ENCODE assay signal across 20 cellular contexts in the genomic region with DNA sequence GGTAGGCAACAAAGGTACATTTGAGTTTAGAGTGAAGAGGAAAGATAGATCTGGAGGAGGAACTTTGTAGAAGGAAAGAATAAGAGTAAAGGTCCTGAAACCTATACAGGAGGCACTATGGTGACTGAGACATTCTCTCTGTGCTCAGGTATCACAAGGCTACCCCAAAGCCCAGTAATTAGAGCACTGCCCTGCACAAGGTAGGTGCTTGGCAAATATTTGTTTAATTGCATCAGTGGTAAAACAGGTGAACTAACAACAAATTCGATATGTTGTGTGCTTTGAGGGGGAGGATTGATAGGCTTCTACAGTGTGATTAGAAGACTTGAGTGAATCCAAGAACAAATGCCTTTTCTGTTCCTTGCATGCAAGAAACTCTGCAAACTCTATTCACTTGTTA.
"Had no signal": no experiment of that assay in that cellular context is flagged by ENCODE, and none has a peak within 500 bp of the region (broad histone marks: within the 10 kb centered on the region; RNA-seq: fewer than 3 reads in every experiment).

No MANE protein-coding gene starts in this region.

- FAIRE-seq: islet of Langerhans, TTC549 had no signal

- ATAC-seq: left lung; mucosa of descending colon; naive thymus-derived CD4-positive, alpha-beta T cell; WTC11 had no signal

- H3K9me3 ChIP-seq: adrenal gland, left lung, mucosa of descending colon, neutrophil, tibial nerve, uterus had no signal

- H3K27ac ChIP-seq: adrenal gland, cardiac muscle cell, dorsolateral prefrontal cortex, left lung, neutrophil, tibial nerve, uterus had no signal

- H3K4me3 ChIP-seq: adrenal gland, cardiac muscle cell, dorsolateral prefrontal cortex, left lung, mucosa of descending colon, skin epidermis, tibial nerve, uterus had no signal

- H3K4me1 ChIP-seq: adrenal gland, left lung, tibial nerve, uterus had no signal

- DNase-seq: activated CD4-positive, alpha-beta memory T cell treated with anti-CD3 and anti-CD28 coated beads, Interleukin-2, amount 10 ng/mL, durations not matched to agents 7 days and 5 days; activated CD4-positive, alpha-beta T cell treated with anti-CD3 and anti-CD28 coated beads for 4 hours; activated naive CD4-positive, alpha-beta T cell treated with anti-CD3 and anti-CD28 coated beads, Interleukin-2, amount 50 U/mL, for 16 hours; activated T-cell treated with anti-CD3 and anti-CD28 coated beads, Interleukin-2, amount 50 U/mL, for 24 hours; adrenal gland; dorsolateral prefrontal cortex; left lung; mucosa of descending colon; naive thymus-derived CD4-positive, alpha-beta T cell; retina; stimulated activated CD4-positive, alpha-beta T cell treated with anti-CD3 and anti-CD28 coated beads, Interleukin-4, amount 100 ng/mL, for 24 hours; stimulated activated naive CD4-positive, alpha-beta T cell; uterus had no signal

- H3K27me3 ChIP-seq: adrenal gland, cardiac muscle cell, tibial nerve, uterus had no signal

- H3K36me3 ChIP-seq: adrenal gland, cardiac muscle cell, left lung, neutrophil, tibial nerve, uterus had no signal
